ENCODE assay signal across 9 cellular contexts in the genomic region with DNA sequence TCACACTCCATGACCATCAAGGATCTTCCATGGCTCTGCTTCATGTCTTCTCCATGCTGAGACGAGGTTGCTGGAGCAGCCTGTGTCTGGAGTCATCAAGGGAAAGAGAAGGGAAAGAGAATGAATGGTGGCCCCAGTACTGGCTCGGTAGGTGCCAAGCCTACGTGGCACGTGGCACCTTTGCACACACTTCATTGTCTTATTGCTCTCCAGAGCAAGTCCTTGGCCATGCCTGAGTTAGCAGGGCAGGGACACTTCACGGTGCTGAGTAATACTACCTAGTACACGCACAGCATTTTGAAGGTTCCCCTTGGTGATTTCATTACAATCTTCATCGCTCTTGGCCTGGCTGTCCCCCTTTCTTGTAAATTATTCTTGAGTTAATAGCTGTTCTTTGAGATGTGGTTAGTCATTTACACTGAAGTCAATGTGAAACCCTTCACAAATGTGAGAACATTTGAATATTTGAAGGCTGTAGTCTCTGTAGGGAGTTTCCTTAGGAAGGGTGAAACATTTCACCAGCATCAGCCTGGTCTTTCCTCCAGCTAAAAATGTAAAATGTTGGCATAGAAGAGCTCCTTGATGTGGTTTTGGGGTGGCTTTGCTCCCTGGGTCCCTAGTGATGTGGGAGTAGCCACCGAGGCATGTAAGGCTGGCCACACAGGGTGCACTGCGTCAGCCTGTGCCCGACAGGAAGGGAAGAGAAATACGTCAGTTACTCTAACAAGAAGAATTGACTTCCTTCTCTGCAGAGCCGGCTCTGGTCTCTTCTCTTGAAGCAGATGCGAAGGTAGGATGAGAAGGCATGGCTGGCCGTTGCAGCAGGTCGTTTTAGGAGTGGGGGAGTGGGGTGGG. TPM values are rescaled to one million over a fixed set of nuclear protein-coding genes. Genes with fewer than 3 reads are reported as not detected.
A peak's percentile ranks its signal among the peaks of the same experiment; 100 is the strongest.
DNase-seq lines count a peak whose midpoint lies in the region; ATAC-seq and TF ChIP-seq lines count a peak whose summit lies in the region.
"Had no signal": no experiment of that assay in that cellular context is flagged by ENCODE, and none has a peak within 500 bp of the region (broad histone marks: within the 10 kb centered on the region; RNA-seq: fewer than 3 reads in every experiment).

A gene with protein sequence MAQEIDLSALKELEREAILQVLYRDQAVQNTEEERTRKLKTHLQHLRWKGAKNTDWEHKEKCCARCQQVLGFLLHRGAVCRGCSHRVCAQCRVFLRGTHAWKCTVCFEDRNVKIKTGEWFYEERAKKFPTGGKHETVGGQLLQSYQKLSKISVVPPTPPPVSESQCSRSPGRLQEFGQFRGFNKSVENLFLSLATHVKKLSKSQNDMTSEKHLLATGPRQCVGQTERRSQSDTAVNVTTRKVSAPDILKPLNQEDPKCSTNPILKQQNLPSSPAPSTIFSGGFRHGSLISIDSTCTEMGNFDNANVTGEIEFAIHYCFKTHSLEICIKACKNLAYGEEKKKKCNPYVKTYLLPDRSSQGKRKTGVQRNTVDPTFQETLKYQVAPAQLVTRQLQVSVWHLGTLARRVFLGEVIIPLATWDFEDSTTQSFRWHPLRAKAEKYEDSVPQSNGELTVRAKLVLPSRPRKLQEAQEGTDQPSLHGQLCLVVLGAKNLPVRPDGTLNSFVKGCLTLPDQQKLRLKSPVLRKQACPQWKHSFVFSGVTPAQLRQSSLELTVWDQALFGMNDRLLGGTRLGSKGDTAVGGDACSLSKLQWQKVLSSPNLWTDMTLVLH (plus strand): TSS at position 766 of the 855 bp plus-strand sequence. CDS start 13,215 bp downstream, outside the sequence.

- CTCF ChIA-PET in activated naive CD4-positive, alpha-beta T cell treated with anti-CD3 and anti-CD28 coated beads for 36 hours (lab: Charles Lee) = interaction anchor here (0.6 to 2.8 kb wide), 10 partner anchors 9 to 435 kb away, joined by 3 to 14 read pairs (median 4); no protein-coding TSS in a partner anchor

- TF ChIP-seq CTCF in glutamatergic neuron (IDR thresholded peaks at IDR 0.05; ENCODE audit: partially characterized antibody, unreplicated experiment) = no peak

- H3K27ac ChIP-seq in SJSA1 = peak within 1 kb of the TSS; percentile 95
- H3K27ac ChIP-seq: 22Rv1 had no signal

- H3K4me3 ChIP-seq in SJSA1 = peak within 1 kb of the TSS; percentile 17

- peaks cover 41% of the 10 kb centered on the region for H3K36me3 Mint-ChIP-seq in activated naive CD4-positive, alpha-beta T cell treated with anti-CD3 and anti-CD28 coated beads for 36 hours (ENCODE audit: low read depth)
- H3K36me3 Mint-ChIP-seq in glutamatergic neuron (ENCODE audit: unreplicated experiment) = no peaks in the 10 kb centered on the region

- H3K27ac Mint-ChIP-seq in activated naive CD4-positive, alpha-beta T cell treated with anti-CD3 and anti-CD28 coated beads for 36 hours = peak within 1 kb of the TSS; percentile 98
- H3K27ac Mint-ChIP-seq in glutamatergic neuron (ENCODE audit: unreplicated experiment) = no peak within 1 kb of the TSS

- DNase-seq in NCI-H345 (lab: John Stamatoyannopoulos, UW) (peak; percentile 31), NCI-H345 treated with DMSO at 0.1 percent for 48 hours (lab: John Stamatoyannopoulos, UW; ENCODE audit: unreplicated experiment) (no peak), SJSA1 (ENCODE audit: low read depth in 1 of 2, low spot score in 2 of 2) (peak; percentile 93 to 94), islet precursor cell (peak; percentile 38), glutamatergic neuron (no peak)
- DNase-seq in activated naive CD4-positive, alpha-beta T cell treated with anti-CD3 and anti-CD28 coated beads for 36 hours = peak; percentile 95
- peak; percentile 61 to 90 (median 78) for DNase-seq in stimulated activated CD4-positive, alpha-beta T cell treated with anti-CD3 and anti-CD28 coated beads, TNF-alpha, amount 100 ng/mL, for 48 hours (ENCODE audit: low read depth in 3 of 3)

- intact Hi-C loops in activated naive CD4-positive, alpha-beta T cell treated with anti-CD3 and anti-CD28 coated beads for 36 hours (cut with micrococcal nuclease) = loop anchor here (1.0 to 10.0 kb wide), 23 partner anchors 19 to 1813 kb away; partner anchors contain the start of genes ACAT2, GTF2H5, SERAC1 and SOD2

- H3K9me3 Mint-ChIP-seq in activated naive CD4-positive, alpha-beta T cell treated with anti-CD3 and anti-CD28 coated beads for 36 hours = peaks cover 2% of the 10 kb centered on the region
- H3K9me3 Mint-ChIP-seq in glutamatergic neuron (ENCODE audit: unreplicated experiment) = peaks cover 9% of the 10 kb centered on the region

- H3K36me3 ChIP-seq in SJSA1 = peaks cover 4% of the 10 kb centered on the region

- H3K9me3 ChIP-seq in SJSA1 (replicated peaks) = no peaks in the 10 kb centered on the region

- H3K27me3 ChIP-seq in SJSA1 (replicated peaks) = no peaks in the 10 kb centered on the region

- peak within 1 kb of the TSS; percentile 76 for H3K4me3 Mint-ChIP-seq in activated naive CD4-positive, alpha-beta T cell treated with anti-CD3 and anti-CD28 coated beads for 36 hours
- no peak within 1 kb of the TSS for H3K4me3 Mint-ChIP-seq in glutamatergic neuron (ENCODE audit: unreplicated experiment)

- H3K4me1 Mint-ChIP-seq in activated naive CD4-positive, alpha-beta T cell treated with anti-CD3 and anti-CD28 coated beads for 36 hours (ENCODE audit: low read depth) = peaks cover 72% of the 10 kb centered on the region
- H3K4me1 Mint-ChIP-seq in glutamatergic neuron (ENCODE audit: low read depth, unreplicated experiment) = peaks cover 14% of the 10 kb centered on the region

- ATAC-seq in HG03097 (IDR thresholded peaks at IDR 0.05; ENCODE audit: low FRiP score, unreplicated experiment) = peak; percentile 44

- H3K27me3 Mint-ChIP-seq in activated naive CD4-positive, alpha-beta T cell treated with anti-CD3 and anti-CD28 coated beads for 36 hours (ENCODE audit: low read depth) = no peaks in the 10 kb centered on the region
- peaks cover 4% of the 10 kb centered on the region for H3K27me3 Mint-ChIP-seq in glutamatergic neuron (ENCODE audit: unreplicated experiment)

- H3K4me1 ChIP-seq in SJSA1 (replicated peaks) = peaks cover 70% of the 10 kb centered on the region

RNA-seq across cellular contexts. Expression of the gene that starts here (rescaled TPM):
- total RNA-seq in SJSA1 (2014; rRNA removed; shearing (Covaris generic)) = 14.7 and 17.5 TPM in 2 replicates
- total RNA-seq in activated naive CD4-positive, alpha-beta T cell treated with anti-CD3 and anti-CD28 coated beads for 36 hours = 100 to 1,000 TPM; 115 to 120 TPM
- 2.8 TPM for total RNA-seq in glutamatergic neuron (ENCODE audit: unreplicated experiment)

Comparison
In these comparisons a context has a peak if more than half of its experiments do, and no peak if none do; other contexts are left out.
1. DNase-seq: peak in NCI-H345 (single experiment), SJSA1 (2 of 2), activated naive CD4-positive, alpha-beta T cell treated with anti-CD3 and anti-CD28 coated beads for 36 hours (single experiment), islet precursor cell (single experiment) and stimulated activated CD4-positive, alpha-beta T cell treated with anti-CD3 and anti-CD28 coated beads, TNF-alpha, amount 100 ng/mL, for 48 hours (3 of 3); none in NCI-H345 treated with DMSO at 0.1 percent for 48 hours (single experiment) and glutamatergic neuron (single experiment).